1 cellular context compared by ENCODE assay signal in the genomic region with DNA sequence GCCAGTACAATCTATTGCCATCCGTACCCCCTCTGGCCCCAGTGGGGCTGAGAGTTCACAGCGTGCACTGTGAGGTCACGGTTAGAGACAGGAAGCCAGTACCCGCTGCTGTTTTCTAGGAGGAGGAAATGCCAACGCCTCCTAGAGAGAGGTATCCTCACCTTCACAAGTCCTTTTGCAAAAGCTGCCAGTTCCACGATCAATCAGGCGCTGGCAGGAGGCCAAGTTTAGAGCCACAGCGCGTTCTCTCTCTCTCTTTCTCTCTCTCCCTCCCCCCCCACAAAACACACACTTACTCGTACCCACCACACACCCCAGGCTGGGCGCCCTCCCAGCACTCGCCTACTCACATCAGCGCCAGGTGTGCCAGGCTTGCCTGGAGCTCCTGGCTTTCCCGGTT.
TF ChIP-seq lines count a peak whose summit lies in the region.

No MANE protein-coding gene starts in this region.

TF ChIP-seq in GM23338, 12 proteins besides CTCF, POLR2A, EP300 and RAD21 (continued from another document):
- TF ChIP-seq, protein P1, sequence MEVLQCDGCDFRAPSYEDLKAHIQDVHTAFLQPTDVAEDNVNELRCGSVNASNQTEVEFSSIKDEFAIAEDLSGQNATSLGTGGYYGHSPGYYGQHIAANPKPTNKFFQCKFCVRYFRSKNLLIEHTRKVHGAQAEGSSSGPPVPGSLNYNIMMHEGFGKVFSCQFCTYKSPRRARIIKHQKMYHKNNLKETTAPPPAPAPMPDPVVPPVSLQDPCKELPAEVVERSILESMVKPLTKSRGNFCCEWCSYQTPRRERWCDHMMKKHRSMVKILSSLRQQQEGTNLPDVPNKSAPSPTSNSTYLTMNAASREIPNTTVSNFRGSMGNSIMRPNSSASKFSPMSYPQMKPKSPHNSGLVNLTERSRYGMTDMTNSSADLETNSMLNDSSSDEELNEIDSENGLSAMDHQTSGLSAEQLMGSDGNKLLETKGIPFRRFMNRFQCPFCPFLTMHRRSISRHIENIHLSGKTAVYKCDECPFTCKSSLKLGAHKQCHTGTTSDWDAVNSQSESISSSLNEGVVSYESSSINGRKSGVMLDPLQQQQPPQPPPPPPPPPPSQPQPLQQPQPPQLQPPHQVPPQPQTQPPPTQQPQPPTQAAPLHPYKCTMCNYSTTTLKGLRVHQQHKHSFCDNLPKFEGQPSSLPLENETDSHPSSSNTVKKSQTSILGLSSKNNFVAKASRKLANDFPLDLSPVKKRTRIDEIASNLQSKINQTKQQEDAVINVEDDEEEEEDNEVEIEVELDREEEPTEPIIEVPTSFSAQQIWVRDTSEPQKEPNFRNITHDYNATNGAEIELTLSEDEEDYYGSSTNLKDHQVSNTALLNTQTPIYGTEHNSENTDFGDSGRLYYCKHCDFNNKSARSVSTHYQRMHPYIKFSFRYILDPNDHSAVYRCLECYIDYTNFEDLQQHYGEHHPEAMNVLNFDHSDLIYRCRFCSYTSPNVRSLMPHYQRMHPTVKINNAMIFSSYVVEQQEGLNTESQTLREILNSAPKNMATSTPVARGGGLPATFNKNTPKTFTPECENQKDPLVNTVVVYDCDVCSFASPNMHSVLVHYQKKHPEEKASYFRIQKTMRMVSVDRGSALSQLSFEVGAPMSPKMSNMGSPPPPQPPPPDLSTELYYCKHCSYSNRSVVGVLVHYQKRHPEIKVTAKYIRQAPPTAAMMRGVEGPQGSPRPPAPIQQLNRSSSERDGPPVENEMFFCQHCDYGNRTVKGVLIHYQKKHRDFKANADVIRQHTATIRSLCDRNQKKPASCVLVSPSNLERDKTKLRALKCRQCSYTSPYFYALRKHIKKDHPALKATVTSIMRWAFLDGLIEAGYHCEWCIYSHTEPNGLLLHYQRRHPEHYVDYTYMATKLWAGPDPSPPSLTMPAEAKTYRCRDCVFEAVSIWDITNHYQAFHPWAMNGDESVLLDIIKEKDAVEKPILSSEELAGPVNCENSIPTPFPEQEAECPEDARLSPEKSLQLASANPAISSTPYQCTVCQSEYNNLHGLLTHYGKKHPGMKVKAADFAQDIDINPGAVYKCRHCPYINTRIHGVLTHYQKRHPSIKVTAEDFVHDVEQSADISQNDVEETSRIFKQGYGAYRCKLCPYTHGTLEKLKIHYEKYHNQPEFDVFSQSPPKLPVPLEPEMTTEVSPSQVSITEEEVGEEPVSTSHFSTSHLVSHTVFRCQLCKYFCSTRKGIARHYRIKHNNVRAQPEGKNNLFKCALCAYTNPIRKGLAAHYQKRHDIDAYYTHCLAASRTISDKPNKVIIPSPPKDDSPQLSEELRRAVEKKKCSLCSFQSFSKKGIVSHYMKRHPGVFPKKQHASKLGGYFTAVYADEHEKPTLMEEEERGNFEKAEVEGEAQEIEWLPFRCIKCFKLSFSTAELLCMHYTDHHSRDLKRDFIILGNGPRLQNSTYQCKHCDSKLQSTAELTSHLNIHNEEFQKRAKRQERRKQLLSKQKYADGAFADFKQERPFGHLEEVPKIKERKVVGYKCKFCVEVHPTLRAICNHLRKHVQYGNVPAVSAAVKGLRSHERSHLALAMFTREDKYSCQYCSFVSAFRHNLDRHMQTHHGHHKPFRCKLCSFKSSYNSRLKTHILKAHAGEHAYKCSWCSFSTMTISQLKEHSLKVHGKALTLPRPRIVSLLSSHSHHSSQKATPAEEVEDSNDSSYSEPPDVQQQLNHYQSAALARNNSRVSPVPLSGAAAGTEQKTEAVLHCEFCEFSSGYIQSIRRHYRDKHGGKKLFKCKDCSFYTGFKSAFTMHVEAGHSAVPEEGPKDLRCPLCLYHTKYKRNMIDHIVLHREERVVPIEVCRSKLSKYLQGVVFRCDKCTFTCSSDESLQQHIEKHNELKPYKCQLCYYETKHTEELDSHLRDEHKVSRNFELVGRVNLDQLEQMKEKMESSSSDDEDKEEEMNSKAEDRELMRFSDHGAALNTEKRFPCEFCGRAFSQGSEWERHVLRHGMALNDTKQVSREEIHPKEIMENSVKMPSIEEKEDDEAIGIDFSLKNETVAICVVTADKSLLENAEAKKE (CRISPR knock-in tag; IDR thresholded peaks at IDR 0.05): no peak
